ENCODE assay signal across 17 cellular contexts in the genomic region with DNA sequence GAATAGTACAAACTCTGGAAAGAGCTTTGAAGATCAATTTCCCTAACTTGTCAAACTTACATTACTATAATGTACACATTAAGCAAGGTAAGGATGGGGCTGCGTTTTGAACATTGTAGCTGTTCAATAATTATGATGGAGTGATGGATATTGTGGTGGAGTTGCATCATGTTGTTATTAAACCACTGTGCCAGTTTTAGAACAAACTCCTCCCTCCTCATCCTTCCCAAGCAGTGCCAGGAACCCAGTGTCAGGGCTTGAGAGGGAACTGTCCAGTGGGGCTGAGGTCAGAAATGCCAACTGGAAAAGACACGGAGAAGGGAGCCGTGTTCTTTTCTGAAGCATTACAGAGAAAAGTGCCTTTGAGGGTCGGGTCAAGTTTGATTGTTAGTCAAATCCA.
"Had no signal": no experiment of that assay in that cellular context is flagged by ENCODE, and none has a peak within 500 bp of the region (broad histone marks: within the 10 kb centered on the region; RNA-seq: fewer than 3 reads in every experiment).

No MANE protein-coding gene starts in this region.

- H3K4me3 ChIP-seq: adrenal gland, cardiac muscle cell, colonic mucosa, hepatocyte, left ventricle myocardium inferior, right atrium auricular region, smooth muscle cell had no signal

- H3K9me3 ChIP-seq: adrenal gland, colonic mucosa, left ventricle myocardium inferior, right atrium auricular region had no signal

- H3K27me3 ChIP-seq: adrenal gland, cardiac muscle cell, colonic mucosa, hepatocyte, right atrium auricular region had no signal

- H3K79me2 ChIP-seq: hepatocyte had no signal

- H2AFZ ChIP-seq: hepatocyte had no signal

- H3K4me2 ChIP-seq: hepatocyte, smooth muscle cell had no signal

- DNase-seq: activated CD4-positive, CD25-positive, alpha-beta regulatory T cell treated with anti-CD3 and anti-CD28 coated beads, Interleukin-2, amount 50 U/mL, for 72 hours; activated naive CD4-positive, alpha-beta T cell treated with anti-CD3 and anti-CD28 coated beads, Interleukin-2, amount 50 U/mL, for 16 hours; colonic mucosa; islet precursor cell; left ventricle myocardium inferior; mesenchymal stem cell; nucleus accumbens; stimulated activated CD4-positive, alpha-beta T cell treated with anti-CD3 and anti-CD28 coated beads, Interleukin-4, amount 100 ng/mL, for 4 hours; stimulated activated CD8-positive, alpha-beta memory T cell treated with anti-CD3 and anti-CD28 coated beads, Interleukin-4, amount 100 ng/mL, for 48 hours; stimulated activated naive CD8-positive, alpha-beta T cell treated with anti-CD3 and anti-CD28 coated beads, Interleukin-15, Interleukin-2, amounts not matched to agents 100 U/mL and 50 U/mL, for 24 hours had no signal

- ATAC-seq: esophagus mucosa; natural killer cell treated with Interleukin-12 subunit alpha and Interleukin-12 subunit beta and Interleukin-15 and Interleukin-18, amount 100 ng/mL, for 72 hours; stimulated activated naive CD8-positive, alpha-beta T cell treated with anti-CD3 and anti-CD28 coated beads, Interleukin-15, Interleukin-2, amounts not matched to agents 100 U/mL and 50 U/mL, for 24 hours had no signal

- H3K4me1 ChIP-seq: adrenal gland, colonic mucosa, left ventricle myocardium inferior, right atrium auricular region had no signal

- H3K27ac ChIP-seq: adrenal gland, cardiac muscle cell, colonic mucosa, hepatocyte, left ventricle myocardium inferior, right atrium auricular region had no signal

- H3K36me3 ChIP-seq: adrenal gland, cardiac muscle cell, colonic mucosa, left ventricle myocardium inferior, right atrium auricular region had no signal
